Comparison of ENCODE assay signal across 6 cellular contexts in the genomic region with DNA sequence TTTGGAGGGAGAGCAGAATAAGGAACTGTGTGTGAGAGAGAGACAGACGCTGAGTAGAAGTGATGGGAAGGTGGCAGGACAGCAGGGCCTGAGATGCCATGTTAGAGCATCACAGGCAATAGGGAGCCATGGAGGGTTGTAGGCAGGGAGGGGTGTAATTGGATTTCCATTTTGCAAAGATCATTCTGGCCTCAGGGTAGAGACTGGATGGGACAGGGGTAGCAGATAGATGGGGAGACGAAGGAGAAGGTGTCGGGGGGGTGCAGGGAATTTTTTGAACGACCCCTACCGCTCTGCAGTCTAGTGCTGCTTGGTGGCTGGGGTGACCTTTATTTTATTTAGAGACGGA.
DNase-seq lines count a peak whose midpoint lies in the region; ATAC-seq and TF ChIP-seq lines count a peak whose summit lies in the region.
"Not testable (repeated sequence)": the region's sequence is repeated elsewhere in the genome, so short reads cannot be mapped to it uniquely, and the experiment has no call there.

No MANE protein-coding gene starts in this region.

- H3K4me3 Mint-ChIP-seq in WTC11; dendritic cell treated with granulocyte-macrophage colony-stimulating factor and Interleukin-4, amounts not matched to agents 40 ng/mL and 50 ng/mL, for 4 days; nephron progenitor cell: not testable (repeated sequence)
- peak overlapping the region; percentile 7 for H3K4me3 Mint-ChIP-seq in endothelial cell (ENCODE audit: unreplicated experiment)

- intact Hi-C loops in dendritic cell treated with granulocyte-macrophage colony-stimulating factor and Interleukin-4, amounts not matched to agents 40 ng/mL and 50 ng/mL, for 4 days (cut with micrococcal nuclease): loop anchor here (5.0 kb wide), 1 partner anchor 241 kb away; a partner anchor contains a TSS

- DNase-seq in D341Med (ENCODE audit: low spot score) (peak; percentile 3), Peyer's patch (peak in 2 of 3 donors; percentile 6 to 23), WTC11 (ENCODE audit: low spot score) (peak; percentile 4)
- not testable (repeated sequence) for DNase-seq in endothelial cell (ENCODE audit: low spot score); nephron progenitor cell

- TF ChIP-seq POLR2A in Peyer's patch (IDR thresholded peaks at IDR 0.05): not testable (repeated sequence)

- TF ChIP-seq CTCF in Peyer's patch (IDR thresholded peaks at IDR 0.05); WTC11 (IDR thresholded peaks at IDR 0.05); endothelial cell (IDR thresholded peaks at IDR 0.05; ENCODE audit: unreplicated experiment); nephron progenitor cell (IDR thresholded peaks at IDR 0.05): not testable (repeated sequence)

- not testable (repeated sequence) for H3K36me3 Mint-ChIP-seq in WTC11; endothelial cell (ENCODE audit: low read depth, unreplicated experiment)
- H3K36me3 Mint-ChIP-seq in dendritic cell treated with granulocyte-macrophage colony-stimulating factor and Interleukin-4, amounts not matched to agents 40 ng/mL and 50 ng/mL, for 4 days (ENCODE audit: low read depth): peaks cover 34% of the 10 kb centered on the region
- peaks cover 19% of the 10 kb centered on the region for H3K36me3 Mint-ChIP-seq in nephron progenitor cell (ENCODE audit: low read depth)

- H3K4me1 ChIP-seq in Peyer's patch: not testable (repeated sequence)

- H3K27ac ChIP-seq in Peyer's patch: not testable (repeated sequence)

- H3K27me3 ChIP-seq in Peyer's patch: not testable (repeated sequence)

- POLR2A ChIA-PET in WTC11 (lab: Charles Lee): not testable (repeated sequence)

- H3K4me1 Mint-ChIP-seq in WTC11: peaks cover 26% of the 10 kb centered on the region
- peaks cover 87% of the 10 kb centered on the region for H3K4me1 Mint-ChIP-seq in dendritic cell treated with granulocyte-macrophage colony-stimulating factor and Interleukin-4, amounts not matched to agents 40 ng/mL and 50 ng/mL, for 4 days (ENCODE audit: low read depth)
- H3K4me1 Mint-ChIP-seq in endothelial cell (ENCODE audit: unreplicated experiment): peaks cover 18% of the 10 kb centered on the region
- H3K4me1 Mint-ChIP-seq in nephron progenitor cell: not testable (repeated sequence)

- H3K27ac Mint-ChIP-seq in WTC11: peak overlapping the region; percentile 3
- H3K27ac Mint-ChIP-seq in dendritic cell treated with granulocyte-macrophage colony-stimulating factor and Interleukin-4, amounts not matched to agents 40 ng/mL and 50 ng/mL, for 4 days: peak overlapping the region; percentile 11
- H3K27ac Mint-ChIP-seq in endothelial cell (ENCODE audit: unreplicated experiment): peak overlapping the region; percentile 49
- peak overlapping the region; percentile 39 for H3K27ac Mint-ChIP-seq in nephron progenitor cell

- CTCF ChIA-PET in WTC11 (lab: Charles Lee): not testable (repeated sequence)

- H3K27me3 Mint-ChIP-seq in WTC11 (ENCODE audit: low read depth); dendritic cell treated with granulocyte-macrophage colony-stimulating factor and Interleukin-4, amounts not matched to agents 40 ng/mL and 50 ng/mL, for 4 days; endothelial cell (ENCODE audit: unreplicated experiment); nephron progenitor cell (ENCODE audit: low read depth, poor library complexity): not testable (repeated sequence)

- not testable (repeated sequence) for H3K4me3 ChIP-seq in Peyer's patch

- ATAC-seq in WTC11: not testable (repeated sequence)

- not testable (repeated sequence) for H3K9me3 Mint-ChIP-seq in WTC11; dendritic cell treated with granulocyte-macrophage colony-stimulating factor and Interleukin-4, amounts not matched to agents 40 ng/mL and 50 ng/mL, for 4 days; endothelial cell (ENCODE audit: unreplicated experiment); nephron progenitor cell

- not testable (repeated sequence) for H3K9me3 ChIP-seq in Peyer's patch

- not testable (repeated sequence) for H3K36me3 ChIP-seq in Peyer's patch
